In genomic region chr17:34961093-34961911, GRCh38 we compare ENCODE assay signal across 8 cellular contexts. TPM values are rescaled to one million over a fixed set of nuclear protein-coding genes. Genes with fewer than 3 reads are reported as not detected.
DNase-seq lines count a peak whose midpoint lies in the region; ATAC-seq, FAIRE-seq and TF ChIP-seq lines count a peak whose summit lies in the region.

CCT6B (minus strand) TSS chr17:34961460; CDS start chr17:34961393, 67 bp downstream.
ZNF830 (plus strand) TSS chr17:34961540; CDS start chr17:34961567, 27 bp downstream.

- TF ChIP-seq RAD21 in HepG2 (CRISPR knock-in tag; IDR thresholded peaks at IDR 0.05): no peak

- WGBS in HepG2 (ENCODE audit: low lambda C conversion rate): 2% methylated on average over 24 of the region's 65 CpGs

- H2AFZ ChIP-seq in HepG2 (ENCODE audit: low read length): no peak within 1 kb of the TSS

- POLR2A ChIA-PET in HepG2 (lab: Yijun Ruan, JAX): interaction anchor here (0.5 to 2.3 kb wide), 3 partner anchors 19 to 90 kb away, joined by 3 to 14 read pairs (median 3); partner anchors contain the start of gene LIG3

- H4K20me1 ChIP-seq in HepG2 (ENCODE audit: insufficient read depth, low read length): no peaks in the 10 kb centered on the region

- peak; percentile 83 for ATAC-seq in GM19372 (IDR thresholded peaks at IDR 0.05; ENCODE audit: low read depth, unreplicated experiment)
- ATAC-seq in HG03521 (IDR thresholded peaks at IDR 0.05; ENCODE audit: unreplicated experiment): peak; percentile 89
- ATAC-seq in HepG2: peak; percentile 94

- intact Hi-C loops in HepG2 (cut with micrococcal nuclease; ENCODE audit: unreplicated experiment): loop anchor here (2.0 kb wide), 1 partner anchor 19 kb away; the partner anchor contains the start of gene LIG3

- peak; percentile 94 for FAIRE-seq in HepG2 (lab: Jason Lieb, UNC)

- DNase-seq in NCI-H748 (lab: John Stamatoyannopoulos, UW; ENCODE audit: unreplicated experiment) (peak; percentile 94), dermis microvascular lymphatic vessel endothelial cell (ENCODE audit: low read depth in 2 of 2) (peak; percentile 95 to 97), HepG2 (ENCODE audit: low spot score) (peak; percentile 92)
- peak; percentile 87 for DNase-seq in activated CD4-positive, alpha-beta T cell treated with anti-CD3 and anti-CD28 coated beads, Interleukin-2, amount 50 U/mL, for 4 hours
- peak; percentile 77 to 85 for DNase-seq in stimulated activated CD4-positive, alpha-beta T cell treated with anti-CD3 and anti-CD28 coated beads, Interleukin-2, amount 100 ng/mL, for 48 hours

- no TSS peak for BruUV-seq in HepG2 (replicated peaks; lab: Mats Ljungman, UMichigan)

- TF ChIP-seq EP300 in HepG2 (IDR thresholded peaks at IDR 0.05; ENCODE audit: low read depth in 2 of 2, low read length in 2 of 2): no peak
- no peak for TF ChIP-seq EP300 in HepG2 (CRISPR knock-in tag; IDR thresholded peaks at IDR 0.05; ENCODE audit: borderline replicate concordance)

- peaks cover 25% of the 10 kb centered on the region for H3K79me2 ChIP-seq in HepG2 (ENCODE audit: insufficient read depth, low read length)

- peak within 1 kb of the TSS; percentile 85 for H3K4me2 ChIP-seq in HepG2 (ENCODE audit: low read depth, low read length)

- in situ Hi-C loops in HepG2 (cut with HindIII; ENCODE audit: extremely low pct_ligation_motif_present, low pct_unique_long_range_greater_than_20kb): no loop called here

- H3K27ac ChIP-seq in C4-2B (peak within 1 kb of the TSS; percentile 90), HepG2 (ENCODE audit: extremely low read length, insufficient read depth, low read length) (peak within 1 kb of the TSS; percentile 85)

- no peaks in the 10 kb centered on the region; a peak in 1 of 5 replicates for H3K27me3 ChIP-seq in HepG2 (ENCODE audit: control insufficient read depth in 1 of 2, insufficient read depth in 2 of 2, low read length in 2 of 2)

- H3K4me3 ChIP-seq in HepG2 (replicated peaks in 1 of 3; ENCODE audit: insufficient read depth in 1 of 3, low read depth in 2 of 3, low read length in 3 of 3): peak within 1 kb of the TSS; percentile 78 to 92 (median 86)

- peaks cover 2% of the 10 kb centered on the region in 2 experiments; a peak in 3 of 5 replicates for H3K36me3 ChIP-seq in HepG2 (replicated peaks in 1 of 2; ENCODE audit: control insufficient read depth in 1 of 2, insufficient read depth in 2 of 2, low read length in 2 of 2)

- no peak for TF ChIP-seq CTCF in C4-2B (conservative IDR thresholded peaks at IDR 0.05)
- TF ChIP-seq CTCF in HepG2 (CRISPR knock-in tag; IDR thresholded peaks at IDR 0.05): 0 out of 2 replicates have a peak, but pooled peaks have one; percentile 14

- no peaks in the 10 kb centered on the region for H3K9me3 ChIP-seq in HepG2 (ENCODE audit: low read length)

- peak within 1 kb of the TSS; percentile 90 for H3K9ac ChIP-seq in HepG2 (ENCODE audit: insufficient read depth, low read depth, low read length)

- CTCF ChIA-PET in HepG2 (lab: Yijun Ruan, JAX; ENCODE audit: low intra/inter-chr PET ratio, low total read pairs): no interaction called here

- H3K4me1 ChIP-seq in HepG2 (ENCODE audit: insufficient read depth, low read length): peaks cover 22% of the 10 kb centered on the region

- TF ChIP-seq POLR2A in HepG2 (IDR thresholded peaks at IDR 0.05; ENCODE audit: insufficient read depth in 1 of 2, low read depth in 2 of 2, low read length in 2 of 2): peak; percentile 89 to 94

TF ChIP-seq in HepG2, 621 proteins besides CTCF, POLR2A, EP300 and RAD21 (continues in another document):
- TF ChIP-seq ZFP37 (CRISPR knock-in tag; IDR thresholded peaks at IDR 0.05; ENCODE audit: borderline replicate concordance) (no peak), ZNF772 (CRISPR knock-in tag; IDR thresholded peaks at IDR 0.05) (no peak), ZNF556 (CRISPR knock-in tag; IDR thresholded peaks at IDR 0.05; ENCODE audit: borderline replicate concordance) (peak; percentile 55; the same call in 1 of the 2 replicates), SKIL (CRISPR knock-in tag; IDR thresholded peaks at IDR 0.05; ENCODE audit: borderline replicate concordance) (no peak), FOSL1 (CRISPR knock-in tag; IDR thresholded peaks at IDR 0.05; ENCODE audit: borderline replicate concordance) (no peak), ZNF276 (CRISPR knock-in tag; IDR thresholded peaks at IDR 0.05; ENCODE audit: low read depth) (no peak)

RNA-seq across cellular contexts. Expression of gene CCT6B, which starts in this region (rescaled TPM):
- total RNA-seq in dermis microvascular lymphatic vessel endothelial cell: 0.39 and 0.63 TPM in 2 replicates
- 1.1 and 1.4 TPM in 2 replicates for total RNA-seq in HepG2 (2016; rRNA removed; fragmentation: Illumina TruSeq; extraction: Trizol)
- total RNA-seq in HepG2 (2016; cell fraction: cytosol; rRNA removed; fragmentation: Illumina TruSeq; extraction: Trizol; ENCODE audit: low read depth): 1.2 and 1.5 TPM in 2 replicates
- total RNA-seq in HepG2 (2016; cell fraction: insoluble cytoplasmic fraction; rRNA removed; fragmentation: Illumina TruSeq; extraction: Trizol): 1.1 and 1.6 TPM in 2 replicates
- 0.90 and 1.1 TPM in 2 replicates for total RNA-seq in HepG2 (2016; cell fraction: membrane; rRNA removed; fragmentation: Illumina TruSeq; extraction: Trizol)
- total RNA-seq in HepG2 (2016; cell fraction: nucleus; rRNA removed; fragmentation: Illumina TruSeq; extraction: Trizol): 1.1 and 1.2 TPM in 2 replicates
- 0.41 and 0.46 TPM in 2 replicates for polyA plus RNA-seq in HepG2 (2011; rRNA removed)
- 0.19 and 0.29 TPM in 2 replicates for polyA plus RNA-seq in HepG2 (2011; cell fraction: cytosol; rRNA removed)
- polyA plus RNA-seq in HepG2 (2011; cell fraction: nucleus; rRNA removed): 0.31 and 0.64 TPM in 2 replicates
- 0.52 and 1.4 TPM in 2 replicates for polyA plus RNA-seq in HepG2 (2012)
- 0.50 and 0.62 TPM in 2 replicates for polyA plus RNA-seq in HepG2 (2016; cell fraction: cytosol; fragmentation: Illumina TruSeq; extraction: Trizol; ENCODE audit: low read depth)
- polyA plus RNA-seq in HepG2 (2016; cell fraction: insoluble cytoplasmic fraction; fragmentation: Illumina TruSeq; extraction: Trizol; ENCODE audit: low read depth): 1.4 and 1.8 TPM in 2 replicates
- 0.81 and 0.93 TPM in 2 replicates for polyA plus RNA-seq in HepG2 (2016; cell fraction: membrane; fragmentation: Illumina TruSeq; extraction: Trizol; ENCODE audit: low read depth)
- 0.77 and 0.94 TPM in 2 replicates for polyA plus RNA-seq in HepG2 (2016; cell fraction: nucleus; fragmentation: Illumina TruSeq; extraction: Trizol; ENCODE audit: insufficient read depth, low read depth)
- polyA minus RNA-seq in HepG2 (2011; rRNA and poly(A)+ RNA removed; ENCODE audit: low replicate concordance): 0.23 and 0.42 TPM in 2 replicates
- polyA minus RNA-seq in HepG2 (2011; cell fraction: cytosol; rRNA and poly(A)+ RNA removed): 0.35 and 1.6 TPM in 2 replicates
- 0.90 and 1.2 TPM in 2 replicates for polyA minus RNA-seq in HepG2 (2011; cell fraction: nucleus; rRNA and poly(A)+ RNA removed)

RNA-seq across cellular contexts. Expression of gene ZNF830, which starts in this region (rescaled TPM):
- total RNA-seq in dermis microvascular lymphatic vessel endothelial cell: 8.0 and 8.3 TPM in 2 replicates
- 18.9 and 19.0 TPM in 2 replicates for total RNA-seq in HepG2 (2016; rRNA removed; fragmentation: Illumina TruSeq; extraction: Trizol)
- 3.5 and 3.9 TPM in 2 replicates for total RNA-seq in HepG2 (2016; cell fraction: cytosol; rRNA removed; fragmentation: Illumina TruSeq; extraction: Trizol; ENCODE audit: low read depth)
- total RNA-seq in HepG2 (2016; cell fraction: insoluble cytoplasmic fraction; rRNA removed; fragmentation: Illumina TruSeq; extraction: Trizol): 17.2 and 18.6 TPM in 2 replicates
- total RNA-seq in HepG2 (2016; cell fraction: membrane; rRNA removed; fragmentation: Illumina TruSeq; extraction: Trizol): 5.8 and 7.2 TPM in 2 replicates
- 18.9 and 21.8 TPM in 2 replicates for total RNA-seq in HepG2 (2016; cell fraction: nucleus; rRNA removed; fragmentation: Illumina TruSeq; extraction: Trizol)
- polyA plus RNA-seq in HepG2 (2011; rRNA removed): 4.7 and 6.1 TPM in 2 replicates
- polyA plus RNA-seq in HepG2 (2011; cell fraction: cytosol; rRNA removed): 3.6 and 4.0 TPM in 2 replicates
- 4.6 and 5.1 TPM in 2 replicates for polyA plus RNA-seq in HepG2 (2011; cell fraction: nucleus; rRNA removed)
- 6.4 and 12.1 TPM in 2 replicates for polyA plus RNA-seq in HepG2 (2012)
- 0.97 and 1.7 TPM in 2 replicates for polyA plus RNA-seq in HepG2 (2016; cell fraction: cytosol; fragmentation: Illumina TruSeq; extraction: Trizol; ENCODE audit: low read depth)
- polyA plus RNA-seq in HepG2 (2016; cell fraction: insoluble cytoplasmic fraction; fragmentation: Illumina TruSeq; extraction: Trizol; ENCODE audit: low read depth): 18.0 and 20.9 TPM in 2 replicates
- 2.2 and 2.7 TPM in 2 replicates for polyA plus RNA-seq in HepG2 (2016; cell fraction: membrane; fragmentation: Illumina TruSeq; extraction: Trizol; ENCODE audit: low read depth)
- polyA plus RNA-seq in HepG2 (2016; cell fraction: nucleus; fragmentation: Illumina TruSeq; extraction: Trizol; ENCODE audit: insufficient read depth, low read depth): 10.6 and 15.1 TPM in 2 replicates
- polyA minus RNA-seq in HepG2 (2011; rRNA and poly(A)+ RNA removed; ENCODE audit: low replicate concordance): 2.3 and 3.0 TPM in 2 replicates
- polyA minus RNA-seq in HepG2 (2011; cell fraction: cytosol; rRNA and poly(A)+ RNA removed): 3.2 and 4.0 TPM in 2 replicates
- polyA minus RNA-seq in HepG2 (2011; cell fraction: nucleus; rRNA and poly(A)+ RNA removed): 29.1 and 30.5 TPM in 2 replicates

Comparison
In these comparisons a context has a peak if more than half of its experiments do, and no peak if none do; other contexts are left out.
1. Peak in every context shown above with its lines: DNase-seq, ATAC-seq, H3K4me3 ChIP-seq and H3K27ac ChIP-seq.